ENCODE assay signal across 8 cellular contexts in genomic region chr19:58450836-58451357, GRCh38. TPM values are rescaled to one million over a fixed set of nuclear protein-coding genes. Genes with fewer than 3 reads are reported as not detected.
DNase-seq lines count a peak whose midpoint lies in the region; ATAC-seq and TF ChIP-seq lines count a peak whose summit lies in the region.

No MANE protein-coding gene starts in this region.

- DNase-seq in activated T-cell treated with anti-CD3 and anti-CD28 coated beads, Interleukin-2, amount 50 U/mL, for 72 hours: no peak
- peak; percentile 20 for DNase-seq in inferior parietal cortex (ENCODE audit: extremely low spot score)
- DNase-seq in stomach: no peak
- DNase-seq in amniotic stem cell (lab: John Stamatoyannopoulos, UW): no peak
- DNase-seq in stimulated activated CD4-positive, alpha-beta T cell treated with anti-CD3 and anti-CD28 coated beads, Interleukin-4, amount 100 ng/mL, for 1 hour: no peak

- peaks cover 4 to 21% (median 15%) of the 10 kb centered on the region in 4 donors for H3K4me1 ChIP-seq in stomach

- H3K27me3 ChIP-seq in stomach: peaks cover 0 to 26% (median 0%) of the 10 kb centered on the region in 3 donors

- TF ChIP-seq EP300 in stomach (IDR thresholded peaks at IDR 0.05): no peak

- H3K4me3 Mint-ChIP-seq in activated T-cell treated with anti-CD3 and anti-CD28 coated beads, Interleukin-2, amount 50 U/mL, for 72 hours: peak overlapping the region; percentile 95 to 96

- intact Hi-C loops in stomach (cut with DNase I; ENCODE audit: low total_unique reads): no loop called here

- H3K9me3 Mint-ChIP-seq in activated T-cell treated with anti-CD3 and anti-CD28 coated beads, Interleukin-2, amount 50 U/mL, for 72 hours: peaks cover 7 to 11% of the 10 kb centered on the region in 2 donors

- H3K36me3 ChIP-seq in stomach: peaks cover 3 to 24% (median 22%) of the 10 kb centered on the region in 4 donors

- 2 to 8% (median 3%) methylated on average over 11 of the region's 11 CpGs for WGBS in stomach, 5 donors

- peak overlapping the region; percentile 62 for H3K4me3 ChIP-seq in GM08714 (ENCODE audit: low read length)
- peak overlapping the region; percentile 76 to 96 (median 93) for H3K4me3 ChIP-seq in stomach

- ATAC-seq in HG02938 (IDR thresholded peaks at IDR 0.05; ENCODE audit: unreplicated experiment): peak; percentile 18
- peak in 1 of 2 donors; percentile 11 for ATAC-seq in activated T-cell treated with anti-CD3 and anti-CD28 coated beads, Interleukin-2, amount 50 U/mL, for 72 hours (replicated peaks in 1 of 2)
- no peak for ATAC-seq in HG02642 (IDR thresholded peaks at IDR 0.05; ENCODE audit: poor library complexity, unreplicated experiment)

- peaks cover 9 to 27% of the 10 kb centered on the region in 2 donors for H3K36me3 Mint-ChIP-seq in activated T-cell treated with anti-CD3 and anti-CD28 coated beads, Interleukin-2, amount 50 U/mL, for 72 hours (ENCODE audit: insufficient read depth in 2 of 2)

- H3K9me3 ChIP-seq in stomach: peaks cover 0 to 9% (median 0%) of the 10 kb centered on the region in 4 donors

- no peak for TF ChIP-seq CTCF in stomach (IDR thresholded peaks at IDR 0.05)

- peaks cover 35% of the 10 kb centered on the region for H3K4me1 Mint-ChIP-seq in activated T-cell treated with anti-CD3 and anti-CD28 coated beads, Interleukin-2, amount 50 U/mL, for 72 hours (ENCODE audit: low read depth)

- peak overlapping the region; percentile 31 to 87 (median 68) for H3K27ac ChIP-seq in stomach

- no peak overlapping the region for H3K27ac Mint-ChIP-seq in activated T-cell treated with anti-CD3 and anti-CD28 coated beads, Interleukin-2, amount 50 U/mL, for 72 hours

- no peak for TF ChIP-seq POLR2A in stomach (IDR thresholded peaks at IDR 0.05)

- H3K27me3 Mint-ChIP-seq in activated T-cell treated with anti-CD3 and anti-CD28 coated beads, Interleukin-2, amount 50 U/mL, for 72 hours (ENCODE audit: low read depth): peaks cover 19% of the 10 kb centered on the region

RNA-seq across cellular contexts. Expression of gene ZNF324B, which starts 0.5 kb away (rescaled TPM):
- total RNA-seq in activated T-cell treated with anti-CD3 and anti-CD28 coated beads, Interleukin-2, amount 50 U/mL, for 72 hours: 1 to 10 TPM; 7.7 TPM
- total RNA-seq in stomach: 10 to 100 TPM in 1 of 5 donors, 1 to 10 TPM in 2, under 1 TPM in 1, not detected in 1; 0.58 to 12.6 (median 6.5) TPM
- 1 to 10 TPM; 1.6 to 2.3 (median 1.7) TPM for polyA plus RNA-seq in stomach

RNA-seq across cellular contexts. Expression of gene ZNF132, which starts 10.9 kb away (rescaled TPM):
- 1 to 10 TPM; 2.6 to 3.5 TPM for total RNA-seq in activated T-cell treated with anti-CD3 and anti-CD28 coated beads, Interleukin-2, amount 50 U/mL, for 72 hours
- 1 to 10 TPM; 3.0 to 8.9 (median 6.4) TPM for total RNA-seq in stomach
- polyA plus RNA-seq in stomach: 1 to 10 TPM in 2 of 3 donors, under 1 TPM in 1; 0.68 to 1.2 (median 1.1) TPM

RNA-seq across cellular contexts. Expression of gene ZNF324, which starts 16.0 kb away (rescaled TPM):
- 1 to 10 TPM; 8.2 to 8.4 TPM for total RNA-seq in activated T-cell treated with anti-CD3 and anti-CD28 coated beads, Interleukin-2, amount 50 U/mL, for 72 hours
- 10 to 100 TPM in 1 of 5 donors, 1 to 10 TPM in 4; 5.8 to 11.9 (median 8.5) TPM for total RNA-seq in stomach
- polyA plus RNA-seq in stomach: 1 to 10 TPM; 1.7 to 3.0 (median 2.3) TPM

RNA-seq across cellular contexts. Expression of gene ZNF446, which starts 25.3 kb away (rescaled TPM):
- 1 to 10 TPM; 8.5 TPM for total RNA-seq in activated T-cell treated with anti-CD3 and anti-CD28 coated beads, Interleukin-2, amount 50 U/mL, for 72 hours
- total RNA-seq in stomach: 10 to 100 TPM in 1 of 5 donors, 1 to 10 TPM in 4; 4.6 to 26.1 (median 5.3) TPM
- polyA plus RNA-seq in stomach: 10 to 100 TPM in 1 of 3 donors, 1 to 10 TPM in 2; 7.1 to 13.0 (median 9.2) TPM

RNA-seq across cellular contexts. Expression of gene ZNF584, which starts 42.4 kb away (rescaled TPM):
- total RNA-seq in activated T-cell treated with anti-CD3 and anti-CD28 coated beads, Interleukin-2, amount 50 U/mL, for 72 hours: 10 to 100 TPM in 1 of 2 donors, 1 to 10 TPM in 1; 7.5 to 10.4 TPM
- total RNA-seq in stomach: 100 to 1,000 TPM in 1 of 5 donors, 10 to 100 TPM in 2, 1 to 10 TPM in 1, not detected in 1; 5.4 to 114 (median 17.2) TPM
- polyA plus RNA-seq in stomach: 10 to 100 TPM in 1 of 3 donors, 1 to 10 TPM in 2; 5.6 to 10.8 (median 6.8) TPM
